1 cellular context compared by ENCODE assay signal in the genomic region with DNA sequence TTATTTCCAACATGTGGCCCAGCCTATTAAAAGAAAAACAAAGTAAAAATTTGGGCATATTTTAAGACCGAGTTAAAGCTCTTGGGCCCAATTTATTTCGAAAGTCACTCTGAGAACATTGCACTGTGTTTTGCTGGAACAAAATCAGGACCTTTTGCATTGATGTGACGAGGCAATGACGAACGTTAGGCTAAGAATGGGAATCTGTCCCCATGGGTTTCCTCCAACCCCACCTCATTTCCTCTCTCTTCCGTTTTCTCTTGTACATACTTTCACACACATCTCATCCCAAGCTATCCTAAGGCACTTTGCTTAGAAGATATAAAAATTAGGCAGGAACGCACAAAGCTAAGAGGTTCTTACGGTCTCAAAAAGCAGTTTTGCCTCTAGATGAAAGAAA.
TF ChIP-seq lines count a peak whose summit lies in the region.

No MANE protein-coding gene starts in this region.

TF ChIP-seq in GM23338, 12 proteins besides CTCF, POLR2A, EP300 and RAD21:
- TF ChIP-seq, protein P1, sequence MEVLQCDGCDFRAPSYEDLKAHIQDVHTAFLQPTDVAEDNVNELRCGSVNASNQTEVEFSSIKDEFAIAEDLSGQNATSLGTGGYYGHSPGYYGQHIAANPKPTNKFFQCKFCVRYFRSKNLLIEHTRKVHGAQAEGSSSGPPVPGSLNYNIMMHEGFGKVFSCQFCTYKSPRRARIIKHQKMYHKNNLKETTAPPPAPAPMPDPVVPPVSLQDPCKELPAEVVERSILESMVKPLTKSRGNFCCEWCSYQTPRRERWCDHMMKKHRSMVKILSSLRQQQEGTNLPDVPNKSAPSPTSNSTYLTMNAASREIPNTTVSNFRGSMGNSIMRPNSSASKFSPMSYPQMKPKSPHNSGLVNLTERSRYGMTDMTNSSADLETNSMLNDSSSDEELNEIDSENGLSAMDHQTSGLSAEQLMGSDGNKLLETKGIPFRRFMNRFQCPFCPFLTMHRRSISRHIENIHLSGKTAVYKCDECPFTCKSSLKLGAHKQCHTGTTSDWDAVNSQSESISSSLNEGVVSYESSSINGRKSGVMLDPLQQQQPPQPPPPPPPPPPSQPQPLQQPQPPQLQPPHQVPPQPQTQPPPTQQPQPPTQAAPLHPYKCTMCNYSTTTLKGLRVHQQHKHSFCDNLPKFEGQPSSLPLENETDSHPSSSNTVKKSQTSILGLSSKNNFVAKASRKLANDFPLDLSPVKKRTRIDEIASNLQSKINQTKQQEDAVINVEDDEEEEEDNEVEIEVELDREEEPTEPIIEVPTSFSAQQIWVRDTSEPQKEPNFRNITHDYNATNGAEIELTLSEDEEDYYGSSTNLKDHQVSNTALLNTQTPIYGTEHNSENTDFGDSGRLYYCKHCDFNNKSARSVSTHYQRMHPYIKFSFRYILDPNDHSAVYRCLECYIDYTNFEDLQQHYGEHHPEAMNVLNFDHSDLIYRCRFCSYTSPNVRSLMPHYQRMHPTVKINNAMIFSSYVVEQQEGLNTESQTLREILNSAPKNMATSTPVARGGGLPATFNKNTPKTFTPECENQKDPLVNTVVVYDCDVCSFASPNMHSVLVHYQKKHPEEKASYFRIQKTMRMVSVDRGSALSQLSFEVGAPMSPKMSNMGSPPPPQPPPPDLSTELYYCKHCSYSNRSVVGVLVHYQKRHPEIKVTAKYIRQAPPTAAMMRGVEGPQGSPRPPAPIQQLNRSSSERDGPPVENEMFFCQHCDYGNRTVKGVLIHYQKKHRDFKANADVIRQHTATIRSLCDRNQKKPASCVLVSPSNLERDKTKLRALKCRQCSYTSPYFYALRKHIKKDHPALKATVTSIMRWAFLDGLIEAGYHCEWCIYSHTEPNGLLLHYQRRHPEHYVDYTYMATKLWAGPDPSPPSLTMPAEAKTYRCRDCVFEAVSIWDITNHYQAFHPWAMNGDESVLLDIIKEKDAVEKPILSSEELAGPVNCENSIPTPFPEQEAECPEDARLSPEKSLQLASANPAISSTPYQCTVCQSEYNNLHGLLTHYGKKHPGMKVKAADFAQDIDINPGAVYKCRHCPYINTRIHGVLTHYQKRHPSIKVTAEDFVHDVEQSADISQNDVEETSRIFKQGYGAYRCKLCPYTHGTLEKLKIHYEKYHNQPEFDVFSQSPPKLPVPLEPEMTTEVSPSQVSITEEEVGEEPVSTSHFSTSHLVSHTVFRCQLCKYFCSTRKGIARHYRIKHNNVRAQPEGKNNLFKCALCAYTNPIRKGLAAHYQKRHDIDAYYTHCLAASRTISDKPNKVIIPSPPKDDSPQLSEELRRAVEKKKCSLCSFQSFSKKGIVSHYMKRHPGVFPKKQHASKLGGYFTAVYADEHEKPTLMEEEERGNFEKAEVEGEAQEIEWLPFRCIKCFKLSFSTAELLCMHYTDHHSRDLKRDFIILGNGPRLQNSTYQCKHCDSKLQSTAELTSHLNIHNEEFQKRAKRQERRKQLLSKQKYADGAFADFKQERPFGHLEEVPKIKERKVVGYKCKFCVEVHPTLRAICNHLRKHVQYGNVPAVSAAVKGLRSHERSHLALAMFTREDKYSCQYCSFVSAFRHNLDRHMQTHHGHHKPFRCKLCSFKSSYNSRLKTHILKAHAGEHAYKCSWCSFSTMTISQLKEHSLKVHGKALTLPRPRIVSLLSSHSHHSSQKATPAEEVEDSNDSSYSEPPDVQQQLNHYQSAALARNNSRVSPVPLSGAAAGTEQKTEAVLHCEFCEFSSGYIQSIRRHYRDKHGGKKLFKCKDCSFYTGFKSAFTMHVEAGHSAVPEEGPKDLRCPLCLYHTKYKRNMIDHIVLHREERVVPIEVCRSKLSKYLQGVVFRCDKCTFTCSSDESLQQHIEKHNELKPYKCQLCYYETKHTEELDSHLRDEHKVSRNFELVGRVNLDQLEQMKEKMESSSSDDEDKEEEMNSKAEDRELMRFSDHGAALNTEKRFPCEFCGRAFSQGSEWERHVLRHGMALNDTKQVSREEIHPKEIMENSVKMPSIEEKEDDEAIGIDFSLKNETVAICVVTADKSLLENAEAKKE (CRISPR knock-in tag; IDR thresholded peaks at IDR 0.05), result no peak
- TF ChIP-seq EZH2phosphoT487 (IDR thresholded peaks at IDR 0.05; ENCODE audit: unreplicated experiment) (no peak), ZNF331 (CRISPR knock-in tag; IDR thresholded peaks at IDR 0.05; ENCODE audit: low read depth) (no peak), JUNB (IDR thresholded peaks at IDR 0.05; ENCODE audit: unreplicated experiment) (no peak), NANOG (IDR thresholded peaks at IDR 0.05; ENCODE audit: borderline replicate concordance) (no peak), POLR2AphosphoS5 (IDR thresholded peaks at IDR 0.05; ENCODE audit: low read depth) (no peak), CREB1 (CRISPR knock-in tag; IDR thresholded peaks at IDR 0.05; ENCODE audit: low read depth) (no peak), EZH2 (IDR thresholded peaks at IDR 0.05; ENCODE audit: low read depth, unreplicated experiment) (no peak), ZNF114 (CRISPR knock-in tag; IDR thresholded peaks at IDR 0.05) (no peak), STAT1 (IDR thresholded peaks at IDR 0.05; ENCODE audit: unreplicated experiment) (no peak)
- TF ChIP-seq, protein P2, sequence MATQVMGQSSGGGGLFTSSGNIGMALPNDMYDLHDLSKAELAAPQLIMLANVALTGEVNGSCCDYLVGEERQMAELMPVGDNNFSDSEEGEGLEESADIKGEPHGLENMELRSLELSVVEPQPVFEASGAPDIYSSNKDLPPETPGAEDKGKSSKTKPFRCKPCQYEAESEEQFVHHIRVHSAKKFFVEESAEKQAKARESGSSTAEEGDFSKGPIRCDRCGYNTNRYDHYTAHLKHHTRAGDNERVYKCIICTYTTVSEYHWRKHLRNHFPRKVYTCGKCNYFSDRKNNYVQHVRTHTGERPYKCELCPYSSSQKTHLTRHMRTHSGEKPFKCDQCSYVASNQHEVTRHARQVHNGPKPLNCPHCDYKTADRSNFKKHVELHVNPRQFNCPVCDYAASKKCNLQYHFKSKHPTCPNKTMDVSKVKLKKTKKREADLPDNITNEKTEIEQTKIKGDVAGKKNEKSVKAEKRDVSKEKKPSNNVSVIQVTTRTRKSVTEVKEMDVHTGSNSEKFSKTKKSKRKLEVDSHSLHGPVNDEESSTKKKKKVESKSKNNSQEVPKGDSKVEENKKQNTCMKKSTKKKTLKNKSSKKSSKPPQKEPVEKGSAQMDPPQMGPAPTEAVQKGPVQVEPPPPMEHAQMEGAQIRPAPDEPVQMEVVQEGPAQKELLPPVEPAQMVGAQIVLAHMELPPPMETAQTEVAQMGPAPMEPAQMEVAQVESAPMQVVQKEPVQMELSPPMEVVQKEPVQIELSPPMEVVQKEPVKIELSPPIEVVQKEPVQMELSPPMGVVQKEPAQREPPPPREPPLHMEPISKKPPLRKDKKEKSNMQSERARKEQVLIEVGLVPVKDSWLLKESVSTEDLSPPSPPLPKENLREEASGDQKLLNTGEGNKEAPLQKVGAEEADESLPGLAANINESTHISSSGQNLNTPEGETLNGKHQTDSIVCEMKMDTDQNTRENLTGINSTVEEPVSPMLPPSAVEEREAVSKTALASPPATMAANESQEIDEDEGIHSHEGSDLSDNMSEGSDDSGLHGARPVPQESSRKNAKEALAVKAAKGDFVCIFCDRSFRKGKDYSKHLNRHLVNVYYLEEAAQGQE (IDR thresholded peaks at IDR 0.05; ENCODE audit: unreplicated experiment), result no peak
- TF ChIP-seq, protein P3, sequence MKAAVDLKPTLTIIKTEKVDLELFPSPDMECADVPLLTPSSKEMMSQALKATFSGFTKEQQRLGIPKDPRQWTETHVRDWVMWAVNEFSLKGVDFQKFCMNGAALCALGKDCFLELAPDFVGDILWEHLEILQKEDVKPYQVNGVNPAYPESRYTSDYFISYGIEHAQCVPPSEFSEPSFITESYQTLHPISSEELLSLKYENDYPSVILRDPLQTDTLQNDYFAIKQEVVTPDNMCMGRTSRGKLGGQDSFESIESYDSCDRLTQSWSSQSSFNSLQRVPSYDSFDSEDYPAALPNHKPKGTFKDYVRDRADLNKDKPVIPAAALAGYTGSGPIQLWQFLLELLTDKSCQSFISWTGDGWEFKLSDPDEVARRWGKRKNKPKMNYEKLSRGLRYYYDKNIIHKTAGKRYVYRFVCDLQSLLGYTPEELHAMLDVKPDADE (IDR thresholded peaks at IDR 0.05), result no peak
